Comparison of ENCODE assay signal across 8 cellular contexts in genomic region chr6:25556516-25556915, GRCh38.
DNase-seq lines count a peak whose midpoint lies in the region; ATAC-seq and TF ChIP-seq lines count a peak whose summit lies in the region.

No MANE protein-coding gene starts in this region.

- peak overlapping the region; percentile 72 for H2AFZ ChIP-seq in osteoblast (ENCODE audit: low read length)

- no peaks in the 10 kb centered on the region for H3K4me1 ChIP-seq in foreskin keratinocyte
- no peaks in the 10 kb centered on the region for H3K4me1 ChIP-seq in osteoblast (ENCODE audit: insufficient read depth, low read length)
- H3K4me1 ChIP-seq in thyroid gland, result no peaks in the 10 kb centered on the region

- no peaks in the 10 kb centered on the region for H4K20me1 ChIP-seq in osteoblast (ENCODE audit: insufficient read depth, low read length)

- no peak for TF ChIP-seq POLR2A in thyroid gland (IDR thresholded peaks at IDR 0.05)

- no peak overlapping the region for H3K27ac ChIP-seq in foreskin keratinocyte
- no peak overlapping the region for H3K27ac ChIP-seq in osteoblast (ENCODE audit: low read depth, low read length)
- H3K27ac ChIP-seq in thyroid gland, result no peak overlapping the region

- H3K9me3 ChIP-seq in osteoblast (ENCODE audit: low read depth, low read length) (no peaks in the 10 kb centered on the region), thyroid gland (no peaks in the 10 kb centered on the region)

- peak; percentile 90 for TF ChIP-seq CTCF in LNCaP clone FGC (IDR thresholded peaks at IDR 0.05; ENCODE audit: control insufficient read depth, extremely low read depth, insufficient read depth)
- peak; percentile 78 for TF ChIP-seq CTCF in foreskin keratinocyte (conservative IDR thresholded peaks at IDR 0.05)
- TF ChIP-seq CTCF in osteoblast (IDR thresholded peaks at IDR 0.05; ENCODE audit: extremely low read depth, low read depth, low read length), result peak; percentile 87
- TF ChIP-seq CTCF in thyroid gland (IDR thresholded peaks at IDR 0.05), result peak; percentile 65 to 84 (median 76)

- H3K4me2 ChIP-seq in osteoblast (ENCODE audit: insufficient read depth, low read length), result no peak overlapping the region

- no peaks in the 10 kb centered on the region for H3K79me2 ChIP-seq in osteoblast (ENCODE audit: insufficient read depth, low read length)

- intact Hi-C loops in thyroid gland (cut with DNase I), result loop anchor here (10.0 kb wide), 1 partner anchor 332 kb away; no protein-coding TSS in a partner anchor

- H3K4me3 ChIP-seq in LNCaP clone FGC (ENCODE audit: low read depth, low read length) (no peak overlapping the region), osteoblast (ENCODE audit: insufficient read depth, low read length) (no peak overlapping the region), thyroid gland (replicated peaks in 1 of 3) (no peak overlapping the region)

- H3K36me3 ChIP-seq in osteoblast (ENCODE audit: insufficient read depth, low read length), result no peaks in the 10 kb centered on the region
- H3K36me3 ChIP-seq in thyroid gland, result no peaks in the 10 kb centered on the region

- WGBS in thyroid gland, 2 donors, result 24 to 25% methylated on average over 10 of the region's 10 CpGs

- DNase-seq in ELR (ENCODE audit: low read depth) (peak; percentile 69), LNCaP clone FGC (ENCODE audit: low read depth) (peak; percentile 63), SHP77 (lab: John Stamatoyannopoulos, UW) (peak; percentile 44 to 64), foreskin keratinocyte (peak; percentile 6 to 33), osteoblast (ENCODE audit: insufficient read length, low spot score, missing footprints) (peak; percentile 25), thyroid gland (peak; percentile 81 to 88)
- DNase-seq in activated effector memory CD4-positive, alpha-beta T cell treated with Interleukin-2 at 50 U/mL for 16 hours, result peak; percentile 48

- ATAC-seq in foreskin keratinocyte (peak; percentile 55), GM19328 (IDR thresholded peaks at IDR 0.05; ENCODE audit: unreplicated experiment) (no peak)

- H3K27me3 ChIP-seq in foreskin keratinocyte (no peaks in the 10 kb centered on the region), osteoblast (ENCODE audit: insufficient read depth, low read length) (no peaks in the 10 kb centered on the region), thyroid gland (no peaks in the 10 kb centered on the region)

Comparison
In these comparisons a context has a peak if more than half of its experiments do, and no peak if none do; other contexts are left out.
1. DNase-seq: peak in every context shown above with its lines; median percentile 84 in thyroid gland; 69 in ELR; 63 in LNCaP clone FGC; 54 in SHP77; 48 in activated effector memory CD4-positive, alpha-beta T cell treated with Interleukin-2 at 50 U/mL for 16 hours; 25 in osteoblast; 20 in foreskin keratinocyte.